In the genomic region with DNA sequence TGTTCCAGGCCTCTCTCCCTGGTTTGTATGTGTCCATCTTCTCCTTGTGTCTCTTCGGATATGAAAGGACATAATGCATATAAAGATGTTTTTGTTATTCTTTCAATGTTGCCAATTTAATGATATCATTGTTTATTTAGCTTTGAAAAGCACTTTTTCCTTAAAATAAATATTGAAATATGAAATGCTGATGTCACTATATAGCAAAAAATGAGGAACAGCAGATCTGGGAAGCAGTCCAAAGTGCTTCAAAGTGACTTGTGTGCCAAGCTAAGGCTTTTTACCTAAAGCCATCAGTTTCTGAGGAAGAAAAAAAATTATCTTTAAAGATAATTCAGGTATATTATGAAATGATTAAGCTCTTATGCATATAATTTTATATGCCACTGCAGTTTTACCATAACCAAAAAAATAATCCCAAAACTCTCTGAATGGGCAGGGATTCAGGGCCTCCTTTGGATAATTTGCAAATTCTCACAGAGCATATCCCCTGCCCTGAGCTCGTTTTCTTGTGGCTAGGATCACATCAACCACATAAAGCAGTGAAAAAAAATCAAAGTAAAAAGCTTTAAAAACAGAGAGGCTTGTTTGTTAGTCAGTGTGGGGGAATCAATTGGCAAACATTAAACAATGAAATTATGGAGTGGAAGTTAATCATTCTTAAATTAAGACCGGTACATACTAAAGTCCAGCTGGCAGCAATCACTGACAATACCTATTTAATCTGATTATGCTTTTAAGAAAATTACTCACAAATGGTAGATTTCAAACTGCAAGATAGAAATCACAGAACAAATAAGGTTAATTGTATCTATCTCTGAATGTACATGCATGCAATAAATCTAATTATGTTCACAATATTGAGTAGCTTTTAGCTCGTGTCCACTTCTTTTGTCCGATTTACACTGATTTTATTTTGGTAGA, we compare ENCODE assay signal across 17 cellular contexts.
DNase-seq lines count a peak whose midpoint lies in the region; ATAC-seq and TF ChIP-seq lines count a peak whose summit lies in the region.
"Had no signal": no experiment of that assay in that cellular context is flagged by ENCODE, and none has a peak within 500 bp of the region (broad histone marks: within the 10 kb centered on the region; RNA-seq: fewer than 3 reads in every experiment).

No MANE protein-coding gene starts in this region.

- no peak for TF ChIP-seq CTCF in SK-N-SH (IDR thresholded peaks at IDR 0.05)
- TF ChIP-seq CTCF in fibroblast of pulmonary artery (IDR thresholded peaks at IDR 0.05; ENCODE audit: low read length, missing control alignments): no peak
- TF ChIP-seq CTCF in coronary artery (IDR thresholded peaks at IDR 0.05): no peak
- no peak for TF ChIP-seq CTCF in GM13977 (IDR thresholded peaks at IDR 0.05; ENCODE audit: extremely low read depth, insufficient read depth, missing control alignments)

- H3K4me3 ChIP-seq in SK-N-SH (ENCODE audit: low read depth in 2 of 2, low read length in 1 of 2): no peak overlapping the region
- no peak overlapping the region for H3K4me3 ChIP-seq in fibroblast of pulmonary artery (replicated peaks; ENCODE audit: low read depth, low read length)
- no peak overlapping the region for H3K4me3 ChIP-seq in coronary artery

- H4K20me1 ChIP-seq in SK-N-SH (ENCODE audit: insufficient read depth): no peaks in the 10 kb centered on the region

- H3K79me2 ChIP-seq in SK-N-SH (ENCODE audit: insufficient read depth): no peaks in the 10 kb centered on the region

- WGBS in SK-N-SH (ENCODE audit: low lambda C conversion rate): 2% methylated on average over 5 of the region's 5 CpGs

- POLR2A ChIA-PET in SK-N-SH (lab: Yijun Ruan, JAX): interaction anchor here (0.9 kb wide), 1 partner anchor 1028 kb away, joined by 3 read pairs; a partner anchor contains a TSS

- no peaks in the 10 kb centered on the region for H3K9me3 ChIP-seq in SK-N-SH

- H3K36me3 ChIP-seq in SK-N-SH (replicated peaks in 1 of 2; ENCODE audit: control insufficient read depth in 1 of 2, insufficient read depth in 2 of 2, low read length in 1 of 2): no peaks in the 10 kb centered on the region

- H3K27me3 ChIP-seq in SK-N-SH (ENCODE audit: insufficient read depth): no peaks in the 10 kb centered on the region

- H3K9me2 ChIP-seq in SK-N-SH: no peaks in the 10 kb centered on the region

- DNase-seq in DMS153 (lab: John Stamatoyannopoulos, UW): peak; percentile 19
- peak; percentile 74 for DNase-seq in NCI-H1417 treated with DMSO at 0.1 percent for 48 hours (lab: John Stamatoyannopoulos, UW)
- peak; percentile 31 for DNase-seq in SK-N-SH
- DNase-seq in fibroblast of pulmonary artery (ENCODE audit: low read depth): peak; percentile 66
- DNase-seq in coronary artery (ENCODE audit: low spot score): no peak
- DNase-seq in GM13977 (ENCODE audit: low spot score): no peak
- DNase-seq: activated CD4-positive, alpha-beta T cell treated with anti-CD3 and anti-CD28 coated beads for 1 hour; activated T-cell treated with anti-CD3 and anti-CD28 coated beads, Interleukin-2, amount 50 U/mL, for 48 hours; aorta; DND-41; effector memory CD8-positive, alpha-beta T cell; naive B cell; NCI-H524; stimulated activated naive CD8-positive, alpha-beta T cell treated with anti-CD3 and anti-CD28 coated beads, Interleukin-15, amount 100 ng/mL, for 72 hours had no signal

- H3K27ac ChIP-seq in SK-N-SH (ENCODE audit: low read depth in 2 of 2, low read length in 1 of 2): peak overlapping the region in 1 of 2 experiments; percentile 96; a peak in 2 of 4 replicates
- no peak overlapping the region for H3K27ac ChIP-seq in coronary artery

- H3K4me2 ChIP-seq in SK-N-SH: no peak overlapping the region

- peaks cover 0 to 12% of the 10 kb centered on the region in 2 experiments; a peak in 3 of 4 replicates for H3K4me1 ChIP-seq in SK-N-SH (ENCODE audit: control insufficient read depth in 1 of 2, insufficient read depth in 2 of 2, low read depth in 1 of 2, low read length in 1 of 2)

- H3F3A ChIP-seq in SK-N-SH (replicated peaks; ENCODE audit: insufficient read depth): no peaks in the 10 kb centered on the region

- CTCF ChIA-PET in SK-N-SH (lab: Yijun Ruan, JAX): interaction anchor here (0.9 to 2.1 kb wide), 4 partner anchors 184 to 1361 kb away, joined by 3 to 7 read pairs (median 3); a partner anchor contains a TSS

- peak; percentile 38 for TF ChIP-seq RAD21 in SK-N-SH (IDR thresholded peaks at IDR 0.05; ENCODE audit: low read length)

- no peak for ATAC-seq in HG03571 (IDR thresholded peaks at IDR 0.05; ENCODE audit: unreplicated experiment)
- ATAC-seq in HG02763 (IDR thresholded peaks at IDR 0.05; ENCODE audit: unreplicated experiment): no peak
- ATAC-seq: effector memory CD8-positive, alpha-beta T cell; sciatic nerve; stimulated activated naive CD8-positive, alpha-beta T cell treated with anti-CD3 and anti-CD28 coated beads, Interleukin-15, amount 100 ng/mL, for 72 hours had no signal

- H2AFZ ChIP-seq in SK-N-SH (ENCODE audit: low read depth): no peak overlapping the region

- no peak overlapping the region for H3K9ac ChIP-seq in SK-N-SH

- peak in 1 of 2 experiments; percentile 98; a peak in 2 of 4 replicates for TF ChIP-seq EP300 in SK-N-SH (IDR thresholded peaks at IDR 0.05; ENCODE audit: borderline replicate concordance in 1 of 2, low read depth in 1 of 2, low read length in 1 of 2)

- in situ Hi-C loops in GM13977 (cut with MboI; ENCODE audit: low pct_unique_long_range_greater_than_20kb, low sequenced_read_pairs, unreplicated experiment): no loop called here

TF ChIP-seq in SK-N-SH, 30 proteins besides CTCF, POLR2A, EP300 and RAD21 (continues in another document):
- TF ChIP-seq, protein P1, sequence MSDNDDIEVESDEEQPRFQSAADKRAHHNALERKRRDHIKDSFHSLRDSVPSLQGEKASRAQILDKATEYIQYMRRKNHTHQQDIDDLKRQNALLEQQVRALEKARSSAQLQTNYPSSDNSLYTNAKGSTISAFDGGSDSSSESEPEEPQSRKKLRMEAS (IDR thresholded peaks at IDR 0.05; ENCODE audit: low read depth): no peak
- TF ChIP-seq, protein P2, sequence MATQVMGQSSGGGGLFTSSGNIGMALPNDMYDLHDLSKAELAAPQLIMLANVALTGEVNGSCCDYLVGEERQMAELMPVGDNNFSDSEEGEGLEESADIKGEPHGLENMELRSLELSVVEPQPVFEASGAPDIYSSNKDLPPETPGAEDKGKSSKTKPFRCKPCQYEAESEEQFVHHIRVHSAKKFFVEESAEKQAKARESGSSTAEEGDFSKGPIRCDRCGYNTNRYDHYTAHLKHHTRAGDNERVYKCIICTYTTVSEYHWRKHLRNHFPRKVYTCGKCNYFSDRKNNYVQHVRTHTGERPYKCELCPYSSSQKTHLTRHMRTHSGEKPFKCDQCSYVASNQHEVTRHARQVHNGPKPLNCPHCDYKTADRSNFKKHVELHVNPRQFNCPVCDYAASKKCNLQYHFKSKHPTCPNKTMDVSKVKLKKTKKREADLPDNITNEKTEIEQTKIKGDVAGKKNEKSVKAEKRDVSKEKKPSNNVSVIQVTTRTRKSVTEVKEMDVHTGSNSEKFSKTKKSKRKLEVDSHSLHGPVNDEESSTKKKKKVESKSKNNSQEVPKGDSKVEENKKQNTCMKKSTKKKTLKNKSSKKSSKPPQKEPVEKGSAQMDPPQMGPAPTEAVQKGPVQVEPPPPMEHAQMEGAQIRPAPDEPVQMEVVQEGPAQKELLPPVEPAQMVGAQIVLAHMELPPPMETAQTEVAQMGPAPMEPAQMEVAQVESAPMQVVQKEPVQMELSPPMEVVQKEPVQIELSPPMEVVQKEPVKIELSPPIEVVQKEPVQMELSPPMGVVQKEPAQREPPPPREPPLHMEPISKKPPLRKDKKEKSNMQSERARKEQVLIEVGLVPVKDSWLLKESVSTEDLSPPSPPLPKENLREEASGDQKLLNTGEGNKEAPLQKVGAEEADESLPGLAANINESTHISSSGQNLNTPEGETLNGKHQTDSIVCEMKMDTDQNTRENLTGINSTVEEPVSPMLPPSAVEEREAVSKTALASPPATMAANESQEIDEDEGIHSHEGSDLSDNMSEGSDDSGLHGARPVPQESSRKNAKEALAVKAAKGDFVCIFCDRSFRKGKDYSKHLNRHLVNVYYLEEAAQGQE (IDR thresholded peaks at IDR 0.05; ENCODE audit: low read depth, low read length): no peak
- TF ChIP-seq, protein P3, sequence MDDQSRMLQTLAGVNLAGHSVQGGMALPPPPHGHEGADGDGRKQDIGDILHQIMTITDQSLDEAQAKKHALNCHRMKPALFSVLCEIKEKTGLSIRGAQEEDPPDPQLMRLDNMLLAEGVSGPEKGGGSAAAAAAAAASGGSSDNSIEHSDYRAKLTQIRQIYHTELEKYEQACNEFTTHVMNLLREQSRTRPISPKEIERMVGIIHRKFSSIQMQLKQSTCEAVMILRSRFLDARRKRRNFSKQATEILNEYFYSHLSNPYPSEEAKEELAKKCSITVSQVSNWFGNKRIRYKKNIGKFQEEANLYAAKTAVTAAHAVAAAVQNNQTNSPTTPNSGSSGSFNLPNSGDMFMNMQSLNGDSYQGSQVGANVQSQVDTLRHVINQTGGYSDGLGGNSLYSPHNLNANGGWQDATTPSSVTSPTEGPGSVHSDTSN (IDR thresholded peaks at IDR 0.05): no peak; the same call in 1 of the 2 replicates
- TF ChIP-seq TCF12 (IDR thresholded peaks at IDR 0.05): peak; percentile 38
- no peak for TF ChIP-seq SMC3 (IDR thresholded peaks at IDR 0.05; ENCODE audit: low read depth, low read length)
- TF ChIP-seq, protein P4, sequence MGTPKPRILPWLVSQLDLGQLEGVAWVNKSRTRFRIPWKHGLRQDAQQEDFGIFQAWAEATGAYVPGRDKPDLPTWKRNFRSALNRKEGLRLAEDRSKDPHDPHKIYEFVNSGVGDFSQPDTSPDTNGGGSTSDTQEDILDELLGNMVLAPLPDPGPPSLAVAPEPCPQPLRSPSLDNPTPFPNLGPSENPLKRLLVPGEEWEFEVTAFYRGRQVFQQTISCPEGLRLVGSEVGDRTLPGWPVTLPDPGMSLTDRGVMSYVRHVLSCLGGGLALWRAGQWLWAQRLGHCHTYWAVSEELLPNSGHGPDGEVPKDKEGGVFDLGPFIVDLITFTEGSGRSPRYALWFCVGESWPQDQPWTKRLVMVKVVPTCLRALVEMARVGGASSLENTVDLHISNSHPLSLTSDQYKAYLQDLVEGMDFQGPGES (IDR thresholded peaks at IDR 0.05; ENCODE audit: low read depth, low read length): no peak
- no peak for TF ChIP-seq GABPA (IDR thresholded peaks at IDR 0.05; ENCODE audit: low read depth)
- TF ChIP-seq RFX5 (IDR thresholded peaks at IDR 0.05; ENCODE audit: low read length): no peak
- no peak for TF ChIP-seq MEF2A (IDR thresholded peaks at IDR 0.05; ENCODE audit: borderline replicate concordance, low read depth)
- TF ChIP-seq CHD2 (IDR thresholded peaks at IDR 0.05; ENCODE audit: low read length, partially characterized antibody): peak; percentile 60
- no peak for TF ChIP-seq MXI1 (IDR thresholded peaks at IDR 0.05; ENCODE audit: low read depth, low read length)
- TF ChIP-seq FOSL2 (IDR thresholded peaks at IDR 0.05; ENCODE audit: borderline replicate concordance, low read depth): no peak
- no peak for TF ChIP-seq POLR2AphosphoS5 (IDR thresholded peaks at IDR 0.05; ENCODE audit: low read depth, low read length)
- TF ChIP-seq RXRA (IDR thresholded peaks at IDR 0.05; ENCODE audit: borderline replicate concordance, low read depth): no peak
- no peak for TF ChIP-seq ELF1 (IDR thresholded peaks at IDR 0.05)

Comparison
In these comparisons a context has a peak if more than half of its experiments do, and no peak if none do; other contexts are left out.
1. DNase-seq: peak in DMS153 (single experiment), NCI-H1417 treated with DMSO at 0.1 percent for 48 hours (single experiment), SK-N-SH (single experiment) and fibroblast of pulmonary artery (single experiment); none in coronary artery (single experiment) and GM13977 (single experiment).